Comparison of ENCODE assay signal across 28 cellular contexts in the genomic region with DNA sequence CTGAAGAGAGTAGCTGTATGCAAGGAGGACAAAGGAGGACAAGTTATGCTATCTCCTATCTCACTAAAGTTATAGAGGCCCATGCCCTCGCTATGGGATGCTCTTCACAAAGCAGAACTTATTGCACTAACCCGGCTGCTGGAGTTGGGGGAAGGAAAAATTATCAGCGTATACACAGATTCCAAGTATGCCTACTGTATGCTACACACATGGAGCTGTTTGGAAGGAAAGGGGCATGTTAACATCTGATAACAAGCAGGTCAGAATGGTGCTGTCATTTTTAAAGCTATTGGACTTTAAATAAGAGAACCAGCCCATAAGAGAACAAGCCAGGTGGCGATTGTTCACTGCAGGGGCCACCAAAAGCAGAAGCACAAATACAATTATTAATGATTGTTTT.
"Had no signal": no experiment of that assay in that cellular context is flagged by ENCODE, and none has a peak within 500 bp of the region (broad histone marks: within the 10 kb centered on the region; RNA-seq: fewer than 3 reads in every experiment).

No MANE protein-coding gene starts in this region.

- ATAC-seq: effector memory CD8-positive, alpha-beta T cell; esophagus mucosa; foreskin keratinocyte; gastrocnemius medialis; gastroesophageal sphincter; heart left ventricle; heart right ventricle had no signal

- H3K27me3 ChIP-seq: colonic mucosa, foreskin keratinocyte, hepatocyte had no signal

- FAIRE-seq: endometrium, endothelial cell of umbilical vein, frontal cortex had no signal

- H3K79me2 ChIP-seq: hepatocyte had no signal

- H3K4me3 Mint-ChIP-seq: dendritic cell treated with granulocyte-macrophage colony-stimulating factor and Interleukin-4, amounts not matched to agents 40 ng/mL and 50 ng/mL, for 4 days; effector memory CD8-positive, alpha-beta T cell; endodermal cell had no signal

- H3K36me3 ChIP-seq: colonic mucosa, esophagus muscularis mucosa, esophagus squamous epithelium, gastrocnemius medialis, gastroesophageal sphincter, heart left ventricle, heart right ventricle had no signal

- H3K27ac ChIP-seq: colonic mucosa, coronary artery, dorsolateral prefrontal cortex, epithelial cell of prostate, esophagus muscularis mucosa, esophagus squamous epithelium, foreskin keratinocyte, gastrocnemius medialis, gastroesophageal sphincter, heart left ventricle, heart right ventricle, hepatocyte had no signal

- H3K9me3 Mint-ChIP-seq: dendritic cell treated with granulocyte-macrophage colony-stimulating factor and Interleukin-4, amounts not matched to agents 40 ng/mL and 50 ng/mL, for 4 days; effector memory CD8-positive, alpha-beta T cell; endodermal cell had no signal

- H3K9me3 ChIP-seq: colonic mucosa, esophagus muscularis mucosa, esophagus squamous epithelium, gastrocnemius medialis, gastroesophageal sphincter, heart left ventricle, heart right ventricle had no signal

- H3K27me3 Mint-ChIP-seq: effector memory CD8-positive, alpha-beta T cell had no signal

- DNase-seq: colonic mucosa; cortex of kidney; dermis blood vessel endothelial cell; dorsolateral prefrontal cortex; effector CD4-positive, alpha-beta T cell; effector CD8-positive, alpha-beta T cell; effector memory CD4-positive, alpha-beta T cell; effector memory CD8-positive, alpha-beta T cell; endodermal cell; esophagus squamous epithelium; foreskin fibroblast; foreskin keratinocyte; foreskin melanocyte; gastrocnemius medialis; glutamatergic neuron; head of caudate nucleus; heart left ventricle; heart right ventricle had no signal

- H2AFZ ChIP-seq: hepatocyte had no signal

- H3K4me3 ChIP-seq: colonic mucosa, coronary artery, dorsolateral prefrontal cortex, esophagus muscularis mucosa, esophagus squamous epithelium, gastrocnemius medialis, gastroesophageal sphincter, heart left ventricle, heart right ventricle, hepatocyte had no signal

- H3K27ac Mint-ChIP-seq: dendritic cell treated with granulocyte-macrophage colony-stimulating factor and Interleukin-4, amounts not matched to agents 40 ng/mL and 50 ng/mL, for 4 days; endodermal cell had no signal

- H3K4me2 ChIP-seq: hepatocyte had no signal

- H3K4me1 ChIP-seq: colonic mucosa, gastrocnemius medialis had no signal
